12 cellular contexts compared by ENCODE assay signal in genomic region chr9:132973713-132974112, GRCh38. TPM values are rescaled to one million over a fixed set of nuclear protein-coding genes. Genes with fewer than 3 reads are reported as not detected.
A peak's percentile ranks its signal among the peaks of the same experiment; 100 is the strongest.
DNase-seq lines count a peak whose midpoint lies in the region; TF ChIP-seq lines count a peak whose summit lies in the region.
"Had no signal": no experiment of that assay in that cellular context is flagged by ENCODE, and none has a peak within 500 bp of the region (broad histone marks: within the 10 kb centered on the region; RNA-seq: fewer than 3 reads in every experiment).

No MANE protein-coding gene starts in this region.

- in situ Hi-C loops in KBM-7 (cut with MboI; ENCODE audit: low pct_unique_long_range_greater_than_20kb, low sequenced_read_pairs) = no loop called here

- peaks cover 66% of the 10 kb centered on the region for H3K27me3 Mint-ChIP-seq in MCF 10A (ENCODE audit: insufficient read depth, unreplicated experiment)

- no peaks in the 10 kb centered on the region for H4K20me1 ChIP-seq in osteoblast (ENCODE audit: insufficient read depth, low read length)

- H3K79me2 ChIP-seq in osteoblast (ENCODE audit: insufficient read depth, low read length) = no peaks in the 10 kb centered on the region

- BruUV-seq in MCF 10A (replicated peaks; lab: Mats Ljungman, UMichigan) = no TSS peak

- TF ChIP-seq POLR2A in breast epithelium (IDR thresholded peaks at IDR 0.05) = no peak

- CTCF ChIA-PET in MCF 10A (lab: Yijun Ruan, JAX) = interaction anchor here (0.6 to 2.2 kb wide), 6 partner anchors 8 to 88 kb away, joined by 3 to 9 read pairs (median 8); no protein-coding TSS in a partner anchor

- H2AFZ ChIP-seq in osteoblast (ENCODE audit: low read length) = no peak overlapping the region

- no peak overlapping the region for H3K4me2 ChIP-seq in osteoblast (ENCODE audit: insufficient read depth, low read length)

- intact Hi-C loops in MCF 10A (cut with micrococcal nuclease) = loop anchor here (2.0 to 5.0 kb wide), 3 partner anchors 73 to 561 kb away; partner anchors contain the start of gene CFAP77
- intact Hi-C loops in breast epithelium (cut with DNase I; ENCODE audit: low total_unique reads) = no loop called here

- H3K4me3 ChIP-seq in breast epithelium = no peak overlapping the region
- H3K4me3 ChIP-seq in osteoblast (ENCODE audit: insufficient read depth, low read length) = no peak overlapping the region

- H3K27me3 ChIP-seq in breast epithelium = peaks cover 0 to 12% of the 10 kb centered on the region in 2 donors
- H3K27me3 ChIP-seq in osteoblast (ENCODE audit: insufficient read depth, low read length) = peaks cover 33% of the 10 kb centered on the region

- no peaks in the 10 kb centered on the region for H3K9me3 ChIP-seq in breast epithelium
- no peaks in the 10 kb centered on the region for H3K9me3 ChIP-seq in osteoblast (ENCODE audit: low read depth, low read length)

- H3K4me1 ChIP-seq in breast epithelium = no peaks in the 10 kb centered on the region
- no peaks in the 10 kb centered on the region for H3K4me1 ChIP-seq in osteoblast (ENCODE audit: insufficient read depth, low read length)

- DNase-seq in MCF 10A (ENCODE audit: unreplicated experiment) (peak; percentile 11), breast epithelium (ENCODE audit: low spot score in 2 of 2) (no peak), KBM-7 (peak; percentile 53), osteoblast (ENCODE audit: insufficient read length, low spot score, missing footprints) (peak; percentile 93), retina (no peak), NCI-H146 (lab: John Stamatoyannopoulos, UW) (no peak), NCI-H2171 (lab: John Stamatoyannopoulos, UW) (no peak)
- DNase-seq in activated CD4-positive, alpha-beta T cell treated with anti-CD3 and anti-CD28 coated beads, Interleukin-2, amount 50 U/mL, for 48 hours = peak; percentile 11 to 13
- DNase-seq: activated CD8-positive, alpha-beta memory T cell treated with anti-CD3 and anti-CD28 coated beads, Interleukin-2, amount 10 ng/mL, durations not matched to agents 7 days and 5 days; KG1 had no signal

- H3K4me3 Mint-ChIP-seq in MCF 10A (ENCODE audit: unreplicated experiment) = no peak overlapping the region
- H3K4me3 Mint-ChIP-seq: activated CD8-positive, alpha-beta memory T cell treated with anti-CD3 and anti-CD28 coated beads, Interleukin-2, amount 10 ng/mL, durations not matched to agents 7 days and 5 days; CD4-positive, CD25-positive, alpha-beta regulatory T cell had no signal

- no peak overlapping the region for H3K27ac Mint-ChIP-seq in MCF 10A (ENCODE audit: low read depth, unreplicated experiment)
- H3K27ac Mint-ChIP-seq: activated CD8-positive, alpha-beta memory T cell treated with anti-CD3 and anti-CD28 coated beads, Interleukin-2, amount 10 ng/mL, durations not matched to agents 7 days and 5 days; CD4-positive, CD25-positive, alpha-beta regulatory T cell had no signal

- H3K36me3 ChIP-seq in breast epithelium (no peaks in the 10 kb centered on the region), osteoblast (ENCODE audit: insufficient read depth, low read length) (no peaks in the 10 kb centered on the region)

- TF ChIP-seq CTCF in MCF 10A (IDR thresholded peaks at IDR 0.05; ENCODE audit: unreplicated experiment) = no peak
- no peak for TF ChIP-seq CTCF in breast epithelium (IDR thresholded peaks at IDR 0.05)
- TF ChIP-seq CTCF in osteoblast (IDR thresholded peaks at IDR 0.05; ENCODE audit: extremely low read depth, low read depth, low read length) = no peak

- POLR2A ChIA-PET in MCF 10A (lab: Yijun Ruan, JAX) = no interaction called here

- H3K9me3 Mint-ChIP-seq in MCF 10A (ENCODE audit: unreplicated experiment) = no peaks in the 10 kb centered on the region

- H3K36me3 Mint-ChIP-seq in MCF 10A (ENCODE audit: insufficient read depth, unreplicated experiment) = no peaks in the 10 kb centered on the region
- H3K36me3 Mint-ChIP-seq: activated CD8-positive, alpha-beta memory T cell treated with anti-CD3 and anti-CD28 coated beads, Interleukin-2, amount 10 ng/mL, durations not matched to agents 7 days and 5 days; CD4-positive, CD25-positive, alpha-beta regulatory T cell had no signal

- H3K27ac ChIP-seq in breast epithelium (no peak overlapping the region), osteoblast (ENCODE audit: low read depth, low read length) (no peak overlapping the region)

- H3K4me1 Mint-ChIP-seq in MCF 10A (ENCODE audit: insufficient read depth, unreplicated experiment) = peaks cover 5% of the 10 kb centered on the region

RNA-seq across cellular contexts. Expression of gene GFI1B, which starts 4.8 kb away (rescaled TPM):
- total RNA-seq in MCF 10A (2022) (not detected in 2 replicates), breast epithelium (not detected), osteoblast (under 0.01 TPM in 1 of 2 replicates, not detected in the other)
- total RNA-seq: activated CD8-positive, alpha-beta memory T cell treated with anti-CD3 and anti-CD28 coated beads, Interleukin-2, amount 10 ng/mL, durations not matched to agents 7 days and 5 days; NCI-H460 had no signal

RNA-seq across cellular contexts. Expression of gene TSC1, which starts 29.3 kb away (rescaled TPM):
- total RNA-seq in MCF 10A (2022) (36.6 and 48.5 TPM in 2 replicates), breast epithelium (10 to 100 TPM; 38.1 to 61.9 (median 48.2) TPM), osteoblast (68.4 and 81.3 TPM in 2 replicates)

RNA-seq across cellular contexts. Expression of gene GTF3C5, which starts 57.1 kb away (rescaled TPM):
- total RNA-seq in MCF 10A (2022) (53.9 and 55.4 TPM in 2 replicates), breast epithelium (10 to 100 TPM; 43.8 to 74.4 (median 68.2) TPM), osteoblast (31.8 and 41.3 TPM in 2 replicates)

Comparison
In these comparisons a context has a peak if more than half of its experiments do, and no peak if none do; other contexts are left out.
1. DNase-seq: peak in MCF 10A (single experiment), KBM-7 (single experiment), activated CD4-positive, alpha-beta T cell treated with anti-CD3 and anti-CD28 coated beads, Interleukin-2, amount 50 U/mL, for 48 hours (2 of 2) and osteoblast (single experiment); none in breast epithelium (0 of 2), retina (single experiment), NCI-H146 (single experiment) and NCI-H2171 (single experiment).